8 cellular contexts compared by ENCODE assay signal in genomic region chr7:66590302-66591057, GRCh38. TPM values are rescaled to one million over a fixed set of nuclear protein-coding genes. Genes with fewer than 3 reads are reported as not detected.
A peak's percentile ranks its signal among the peaks of the same experiment; 100 is the strongest.
DNase-seq lines count a peak whose midpoint lies in the region; ATAC-seq and TF ChIP-seq lines count a peak whose summit lies in the region.
"Not testable (repeated sequence)": the region's sequence is repeated elsewhere in the genome, so short reads cannot be mapped to it uniquely, and the experiment has no call there.

No MANE protein-coding gene starts in this region.

- H3K27ac Mint-ChIP-seq in activated T-cell treated with anti-CD3 and anti-CD28 coated beads, Interleukin-2, amount 50 U/mL, for 72 hours: peak overlapping the region; percentile 33
- peak overlapping the region; percentile 94 to 97 for H3K27ac Mint-ChIP-seq in natural killer cell treated with Interleukin-12 subunit alpha and Interleukin-12 subunit beta and Interleukin-15 and Interleukin-18, amount 100 ng/mL, for 72 hours

- H3K9me3 ChIP-seq in HCT116 (ENCODE audit: control insufficient read depth in 1 of 2, insufficient read depth in 1 of 2, low read depth in 1 of 2, low read length in 2 of 2); Peyer's patch; heart right ventricle; stomach smooth muscle (ENCODE audit: control insufficient read depth in 2 of 2, low read length in 2 of 2): not testable (repeated sequence)

- peak overlapping the region; percentile 98 for H3K9ac ChIP-seq in HCT116 (ENCODE audit: low read length)
- H3K9ac ChIP-seq in stomach smooth muscle (ENCODE audit: low read length in 2 of 2): not testable (repeated sequence)

- WGBS in heart right ventricle, 2 donors: 62 to 68% methylated on average over 11 of the region's 11 CpGs

- intact Hi-C loops in HCT116 (cut with micrococcal nuclease): not testable (repeated sequence)
- intact Hi-C loops in heart right ventricle (cut with DNase I): loop anchor here in 5 of 10 donors (5.0 to 10.0 kb wide), 2 partner anchors 37 to 64 kb away; partner anchors contain the start of gene KCTD7 (in 4 of the 5)

- H3K4me3 Mint-ChIP-seq in activated T-cell treated with anti-CD3 and anti-CD28 coated beads, Interleukin-2, amount 50 U/mL, for 72 hours: peak overlapping the region; percentile 95
- H3K4me3 Mint-ChIP-seq in natural killer cell treated with Interleukin-12 subunit alpha and Interleukin-12 subunit beta and Interleukin-15 and Interleukin-18, amount 100 ng/mL, for 72 hours: peak overlapping the region; percentile 86

- peaks cover 68% of the 10 kb centered on the region for H3K79me2 ChIP-seq in HCT116 (ENCODE audit: insufficient read depth, low read length)

- not testable (repeated sequence) for H4K20me1 ChIP-seq in HCT116 (ENCODE audit: insufficient read depth)

- not testable (repeated sequence) for H3K27ac ChIP-seq in HCT116 (ENCODE audit: low read depth, low read length)
- H3K27ac ChIP-seq in Peyer's patch (peak overlapping the region in 1 of 4 donors; percentile 98), heart right ventricle (peak overlapping the region in 6 of 10 donors; percentile 84 to 97 (median 93)), stomach smooth muscle (ENCODE audit: low read length) (peak overlapping the region; percentile 31)

- H2AFZ ChIP-seq in HCT116 (ENCODE audit: low read depth, low read length, poor library complexity, severe bottlenecking): not testable (repeated sequence)

- H3K4me3 ChIP-seq in BJ (ENCODE audit: low read depth, low read length) (peak overlapping the region; percentile 84), HCT116 (replicated peaks in 1 of 2; ENCODE audit: low read depth in 1 of 2, low read length in 2 of 2) (peak overlapping the region; percentile 94 to 98), Peyer's patch (peak overlapping the region in 3 of 4 donors; percentile 79 to 92 (median 85)), choroid plexus epithelial cell (ENCODE audit: low read depth, low read length) (peak overlapping the region; percentile 30), heart right ventricle (peak overlapping the region in 9 of 10 donors; percentile 68 to 97 (median 87)), stomach smooth muscle (ENCODE audit: low read length in 2 of 2) (peak overlapping the region; percentile 23 to 90)

- TF ChIP-seq POLR2A in HCT116 (IDR thresholded peaks at IDR 0.05; ENCODE audit: borderline replicate concordance, extremely low read depth, insufficient read depth, insufficient read length); Peyer's patch (IDR thresholded peaks at IDR 0.05): not testable (repeated sequence)

- CTCF ChIA-PET in BJ (lab: Yijun Ruan, JAX); HCT116 (lab: Charles Lee): not testable (repeated sequence)

- POLR2A ChIA-PET in BJ (lab: Charles Lee); HCT116 (lab: Charles Lee): not testable (repeated sequence)

- not testable (repeated sequence) for H3K27me3 Mint-ChIP-seq in activated T-cell treated with anti-CD3 and anti-CD28 coated beads, Interleukin-2, amount 50 U/mL, for 72 hours (ENCODE audit: low read depth); natural killer cell treated with Interleukin-12 subunit alpha and Interleukin-12 subunit beta and Interleukin-15 and Interleukin-18, amount 100 ng/mL, for 72 hours

- H3K4me2 ChIP-seq in HCT116 (ENCODE audit: low read length): peak overlapping the region; percentile 93

- H3K9me3 Mint-ChIP-seq in activated T-cell treated with anti-CD3 and anti-CD28 coated beads, Interleukin-2, amount 50 U/mL, for 72 hours; natural killer cell treated with Interleukin-12 subunit alpha and Interleukin-12 subunit beta and Interleukin-15 and Interleukin-18, amount 100 ng/mL, for 72 hours: not testable (repeated sequence)

- peak; percentile 15 for DNase-seq in BJ (ENCODE audit: low read depth)
- DNase-seq in HCT116 (ENCODE audit: low read depth, low spot score); Peyer's patch; activated T-cell treated with anti-CD3 and anti-CD28 coated beads, Interleukin-2, amount 50 U/mL, for 72 hours; heart right ventricle; natural killer cell treated with Interleukin-12 subunit alpha and Interleukin-12 subunit beta and Interleukin-15 and Interleukin-18, amount 100 ng/mL, for 72 hours (ENCODE audit: low spot score): not testable (repeated sequence)
- peak; percentile 34 for DNase-seq in choroid plexus epithelial cell (ENCODE audit: low read depth)

- not testable (repeated sequence) for TF ChIP-seq CTCF in BJ (IDR thresholded peaks at IDR 0.05; ENCODE audit: insufficient read depth, low read depth, low read length); HCT116 (IDR thresholded peaks at IDR 0.05 in 2 of 3, conservative IDR thresholded peaks at IDR 0.05 in 1 of 3; ENCODE audit: borderline replicate concordance in 1 of 3, insufficient read depth in 1 of 3, low read depth in 2 of 3, low read length in 2 of 3); Peyer's patch (IDR thresholded peaks at IDR 0.05); choroid plexus epithelial cell (conservative IDR thresholded peaks at IDR 0.05; ENCODE audit: low read depth, low read length); heart right ventricle (IDR thresholded peaks at IDR 0.05)

- H3K4me1 ChIP-seq in HCT116 (ENCODE audit: control insufficient read depth in 1 of 2, insufficient read depth in 2 of 2, low read length in 2 of 2): peaks cover 8 to 20% of the 10 kb centered on the region in 2 experiments
- peaks cover 0 to 21% (median 5%) of the 10 kb centered on the region in 4 donors for H3K4me1 ChIP-seq in Peyer's patch
- H3K4me1 ChIP-seq in heart right ventricle: peaks cover 0 to 62% (median 33%) of the 10 kb centered on the region in 9 donors
- H3K4me1 ChIP-seq in stomach smooth muscle (ENCODE audit: control insufficient read depth, insufficient read depth, low read length): peaks cover 23% of the 10 kb centered on the region

- not testable (repeated sequence) for H3K36me3 ChIP-seq in BJ (ENCODE audit: control insufficient read depth, insufficient read depth, low read length); HCT116 (ENCODE audit: control insufficient read depth in 1 of 2, insufficient read depth in 2 of 2, low read length in 2 of 2); Peyer's patch; stomach smooth muscle (ENCODE audit: control insufficient read depth in 2 of 2, insufficient read depth in 2 of 2, low read length in 2 of 2)
- peaks cover 0 to 15% (median 0%) of the 10 kb centered on the region in 9 donors for H3K36me3 ChIP-seq in heart right ventricle

- BruUV-seq in HCT116 (replicated peaks; lab: Mats Ljungman, UMichigan): not testable (repeated sequence)

- not testable (repeated sequence) for H3K27me3 ChIP-seq in BJ (ENCODE audit: control insufficient read depth, insufficient read depth, low read length); HCT116 (ENCODE audit: insufficient read depth, low read length); Peyer's patch; heart right ventricle; stomach smooth muscle (ENCODE audit: control insufficient read depth in 1 of 2, insufficient read depth in 2 of 2, low read length in 2 of 2)

- ATAC-seq in HCT116; activated T-cell treated with anti-CD3 and anti-CD28 coated beads, Interleukin-2, amount 50 U/mL, for 72 hours (replicated peaks in 1 of 2); heart right ventricle; natural killer cell treated with Interleukin-12 subunit alpha and Interleukin-12 subunit beta and Interleukin-15 and Interleukin-18, amount 100 ng/mL, for 72 hours: not testable (repeated sequence)

- H3K4me1 Mint-ChIP-seq in activated T-cell treated with anti-CD3 and anti-CD28 coated beads, Interleukin-2, amount 50 U/mL, for 72 hours (ENCODE audit: low read depth): peaks cover 52% of the 10 kb centered on the region
- H3K4me1 Mint-ChIP-seq in natural killer cell treated with Interleukin-12 subunit alpha and Interleukin-12 subunit beta and Interleukin-15 and Interleukin-18, amount 100 ng/mL, for 72 hours (ENCODE audit: low read depth in 2 of 2): peaks cover 34 to 37% of the 10 kb centered on the region in 2 donors

- H3K36me3 Mint-ChIP-seq in activated T-cell treated with anti-CD3 and anti-CD28 coated beads, Interleukin-2, amount 50 U/mL, for 72 hours (ENCODE audit: insufficient read depth in 2 of 2); natural killer cell treated with Interleukin-12 subunit alpha and Interleukin-12 subunit beta and Interleukin-15 and Interleukin-18, amount 100 ng/mL, for 72 hours: not testable (repeated sequence)

- not testable (repeated sequence) for TF ChIP-seq RAD21 in HCT116 (IDR thresholded peaks at IDR 0.05; ENCODE audit: low read depth)

- RAD21 ChIA-PET in HCT116 (lab: Charles Lee; ENCODE audit: low non-redundant PET in 1 of 2, low total read pairs in 2 of 2, uncharacterized antibody in 2 of 2, unreplicated experiment in 2 of 2): not testable (repeated sequence)

- H3K9me2 ChIP-seq in HCT116 (ENCODE audit: insufficient read depth): not testable (repeated sequence)

RNA-seq across cellular contexts. Expression of gene KCTD7, which starts 38.2 kb away (rescaled TPM):
- polyA plus RNA-seq in BJ (2011; rRNA removed) (13.5 and 21.0 TPM in 2 replicates), heart right ventricle (1 to 10 TPM; 6.7 to 7.4 TPM)
- 11.0 and 14.1 TPM in 2 replicates for polyA minus RNA-seq in BJ (2011; rRNA and poly(A)+ RNA removed)
- total RNA-seq in HCT116 (2021; ENCODE audit: unreplicated experiment) (3.9 TPM), Peyer's patch (10 to 100 TPM in 2 of 4 donors, 1 to 10 TPM in 2; 6.6 to 20.7 (median 14.3) TPM), heart right ventricle (10 to 100 TPM in 3 of 10 donors, 1 to 10 TPM in 7; 7.3 to 13.6 (median 9.1) TPM)
- polyA plus RNA-seq in HCT116 (2012): 1.9 and 2.6 TPM in 2 replicates
- total RNA-seq in activated T-cell treated with anti-CD3 and anti-CD28 coated beads, Interleukin-2, amount 50 U/mL, for 72 hours: 10 to 100 TPM; 12.2 to 14.9 TPM
- total RNA-seq in natural killer cell treated with Interleukin-12 subunit alpha and Interleukin-12 subunit beta and Interleukin-15 and Interleukin-18, amount 100 ng/mL, for 72 hours: 10 to 100 TPM; 10.4 to 14.8 TPM

Comparison
In these comparisons a context has a peak if more than half of its experiments do, and no peak if none do; other contexts are left out.
1. H3K4me3 ChIP-seq: peak in every context shown above with its lines; median percentile 96 in HCT116; 87 in heart right ventricle; 85 in Peyer's patch; 84 in BJ; 56 in stomach smooth muscle; 30 in choroid plexus epithelial cell.